1 cellular context compared by ENCODE assay signal in the genomic region with DNA sequence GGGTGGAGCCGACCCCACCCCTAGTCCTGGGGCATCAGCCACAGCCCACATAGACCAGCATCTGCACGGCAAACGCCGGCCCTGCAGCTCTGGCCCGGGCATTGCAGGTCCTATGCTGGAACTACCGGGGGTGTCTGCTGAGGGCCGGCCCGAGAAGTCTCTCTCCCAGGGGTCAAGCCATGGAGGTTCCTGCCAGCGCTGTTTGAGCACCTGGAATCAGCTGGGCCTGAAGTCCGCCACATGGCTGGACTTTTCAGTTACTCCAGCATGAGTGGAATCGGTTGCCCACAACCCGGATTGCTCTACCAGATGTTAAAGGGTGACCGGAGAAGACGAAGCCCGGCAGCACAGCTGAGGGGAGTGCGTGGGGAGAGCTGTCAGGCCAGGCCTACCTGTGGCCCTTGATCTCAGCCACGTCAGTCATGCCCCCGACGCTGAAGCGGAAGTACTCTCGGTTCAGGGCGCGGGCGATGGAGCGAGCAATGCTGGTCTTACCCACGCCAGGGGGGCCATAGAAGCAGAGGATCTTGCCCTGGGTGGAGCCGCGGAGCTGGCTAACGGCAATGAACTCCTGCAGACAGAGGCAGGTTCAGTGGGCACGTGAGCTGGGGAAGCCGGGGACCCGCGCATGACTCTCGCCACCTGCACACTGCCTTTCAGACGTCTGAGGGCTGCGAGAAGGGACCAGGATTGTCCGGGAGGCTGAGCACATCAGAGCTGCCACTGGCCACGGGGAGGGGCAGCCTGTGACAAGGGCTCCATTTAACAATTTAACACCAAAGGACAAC.
A peak's percentile ranks its signal among the peaks of the same experiment; 100 is the strongest.
TF ChIP-seq lines count a peak whose summit lies in the region.

No MANE protein-coding gene starts in this region.

TF ChIP-seq in HepG2, 621 proteins besides CTCF, POLR2A, EP300 and RAD21:
- TF ChIP-seq AGO1 (IDR thresholded peaks at IDR 0.05; ENCODE audit: low read depth, low read length, poor library complexity, severe bottlenecking) (peak; percentile 85), PCBP2 (optimal IDR thresholded peaks at IDR 0.05; ENCODE audit: low read depth, low read length, poor library complexity, severe bottlenecking) (no peak), RBFOX2 (IDR thresholded peaks at IDR 0.05; ENCODE audit: low read depth, low read length) (peak; percentile 51; the same call in 1 of the 2 replicates), SETDB1 (CRISPR knock-in tag; IDR thresholded peaks at IDR 0.05; ENCODE audit: borderline replicate concordance) (no peak), AGO2 (optimal IDR thresholded peaks at IDR 0.05; ENCODE audit: low read depth, low read length) (peak; percentile 91), ZNF329 (CRISPR knock-in tag; IDR thresholded peaks at IDR 0.05; ENCODE audit: low read depth) (peak; percentile 76; the same call in 1 of the 2 replicates), PHF20 (CRISPR knock-in tag; IDR thresholded peaks at IDR 0.05) (0 out of 2 replicates have a peak, but pooled peaks have one; percentile 18)
